27 cellular contexts compared by ENCODE assay signal in genomic region chr4:16908377-16909021, GRCh38. TPM values are rescaled to one million over a fixed set of nuclear protein-coding genes. Genes with fewer than 3 reads are reported as not detected.
"Had no signal": no experiment of that assay in that cellular context is flagged by ENCODE, and none has a peak within 500 bp of the region (broad histone marks: within the 10 kb centered on the region; RNA-seq: fewer than 3 reads in every experiment).

No MANE protein-coding gene starts in this region.

- H3K9me3 ChIP-seq: esophagus squamous epithelium, neutrophil, ovary, right lobe of liver, testis, transverse colon had no signal

- H3K27me3 ChIP-seq: esophagus squamous epithelium, neutrophil, ovary, right lobe of liver, testis, transverse colon had no signal

- H3K27ac ChIP-seq: epithelial cell of prostate, esophagus squamous epithelium, neutrophil, ovary, right lobe of liver, testis, transverse colon had no signal

- H3K36me3 ChIP-seq: esophagus squamous epithelium, neutrophil, ovary, right lobe of liver, transverse colon had no signal

- FAIRE-seq: bronchial epithelial cell, endometrium, kidney had no signal

- DNase-seq: activated CD4-positive, alpha-beta memory T cell treated with anti-CD3 and anti-CD28 coated beads, Interleukin-2, amount 10 ng/mL, durations not matched to agents 7 days and 5 days; activated CD4-positive, alpha-beta T cell treated with anti-CD3 and anti-CD28 coated beads for 1 hour; activated CD4-positive, alpha-beta T cell treated with anti-CD3 and anti-CD28 coated beads, Interleukin-2, amount 10 ng/mL, durations not matched to agents 7 days and 5 days; activated gamma-delta T cell treated with Interleukin-2 at 50 U/mL for 16 hours; activated naive CD4-positive, alpha-beta T cell treated with anti-CD3 and anti-CD28 coated beads, Interleukin-2, amount 50 U/mL, for 16 hours; activated T-cell treated with anti-CD3 and anti-CD28 coated beads, Interleukin-2, amount 50 U/mL, for 4 hours; amygdala; esophagus squamous epithelium; foreskin melanocyte; immature natural killer cell; kidney; left colon; ovary; right lobe of liver; stimulated activated CD4-positive, alpha-beta T cell treated with anti-CD3 and anti-CD28 coated beads, Interleukin-2, amount 100 ng/mL, for 48 hours; stimulated activated naive CD8-positive, alpha-beta T cell treated with anti-CD3 and anti-CD28 coated beads, Interleukin-15, Interleukin-2, amounts not matched to agents 100 U/mL and 50 U/mL, for 24 hours; T-helper 2 cell; testis; transverse colon had no signal

- ATAC-seq: activated T-cell treated with anti-CD3 and anti-CD28 coated beads, Interleukin-2, amount 50 U/mL, for 4 hours; activated T-helper 17 cell treated with anti-CD3 and anti-CD28 coated beads, Interleukin-2, amount 50 U/mL, for 72 hours; left colon; natural killer cell treated with Interleukin-12 subunit alpha and Interleukin-12 subunit beta and Interleukin-15 and Interleukin-18, amount 100 ng/mL, for 72 hours; stimulated activated naive CD8-positive, alpha-beta T cell treated with anti-CD3 and anti-CD28 coated beads, Interleukin-15, Interleukin-2, amounts not matched to agents 100 U/mL and 50 U/mL, for 24 hours had no signal

- H3K4me3 ChIP-seq: ovary, right lobe of liver, testis, transverse colon had no signal

- H3K4me1 ChIP-seq: right lobe of liver, testis, transverse colon had no signal

RNA-seq across cellular contexts. Expression of gene LDB2, which starts 10.1 kb away (rescaled TPM):
- total RNA-seq: activated CD4-positive, alpha-beta memory T cell treated with anti-CD3 and anti-CD28 coated beads, Interleukin-2, amount 10 ng/mL, durations not matched to agents 7 days and 5 days; activated CD4-positive, alpha-beta T cell treated with anti-CD3 and anti-CD28 coated beads, Interleukin-2, amount 10 ng/mL, durations not matched to agents 7 days and 5 days; activated T-helper 17 cell treated with anti-CD3 and anti-CD28 coated beads, Interleukin-2, amount 50 U/mL, for 72 hours; bronchial epithelial cell; myocyte; progenitor cell of endocrine pancreas had no signal
